ENCODE assay signal across 9 cellular contexts in genomic region chr18:23584019-23584970, GRCh38. TPM values are rescaled to one million over a fixed set of nuclear protein-coding genes. Genes with fewer than 3 reads are reported as not detected.
DNase-seq lines count a peak whose midpoint lies in the region; ATAC-seq lines count a peak whose summit lies in the region.
"Had no signal": no experiment of that assay in that cellular context is flagged by ENCODE, and none has a peak within 500 bp of the region (broad histone marks: within the 10 kb centered on the region; RNA-seq: fewer than 3 reads in every experiment).

No MANE protein-coding gene starts in this region.

- POLR2A ChIA-PET in activated CD4-positive, alpha-beta T cell treated with anti-CD3 and anti-CD28 coated beads for 36 hours (lab: Charles Lee) = interaction anchor here (1.1 kb wide), 1 partner anchor 108 kb away, joined by 3 read pairs; no protein-coding TSS in a partner anchor
- POLR2A ChIA-PET in activated CD4-positive, alpha-beta memory T cell treated with anti-CD3 and anti-CD28 coated beads, Interleukin-2, amount 10 ng/mL, durations not matched to agents 7 days and 5 days (lab: Charles Lee) = interaction anchor here (0.6 to 3.1 kb wide), 8 partner anchors 10 to 294 kb away, joined by 3 to 25 read pairs (median 6); partner anchors contain the start of genes RIOK3 and RMC1

- H3K4me1 Mint-ChIP-seq in activated CD4-positive, alpha-beta T cell treated with anti-CD3 and anti-CD28 coated beads for 36 hours = peaks cover 57% of the 10 kb centered on the region
- H3K4me1 Mint-ChIP-seq in activated CD4-positive, alpha-beta memory T cell treated with anti-CD3 and anti-CD28 coated beads, Interleukin-2, amount 10 ng/mL, durations not matched to agents 7 days and 5 days = peaks cover 61% of the 10 kb centered on the region
- H3K4me1 Mint-ChIP-seq in stimulated activated naive CD8-positive, alpha-beta T cell treated with anti-CD3 and anti-CD28 coated beads, Interleukin-15, amount 100 ng/mL, for 72 hours = peaks cover 50% of the 10 kb centered on the region

- ATAC-seq in activated CD4-positive, alpha-beta T cell treated with anti-CD3 and anti-CD28 coated beads for 36 hours = no peak
- no peak for ATAC-seq in stimulated activated naive CD8-positive, alpha-beta T cell treated with anti-CD3 and anti-CD28 coated beads, Interleukin-15, amount 100 ng/mL, for 72 hours
- ATAC-seq: SK-N-SH treated with all-trans-retinoic acid at 6 μM for 48 hours had no signal

- intact Hi-C loops in activated CD4-positive, alpha-beta T cell treated with anti-CD3 and anti-CD28 coated beads for 36 hours (cut with DNase I, micrococcal nuclease) = loop anchor here in 1 of 2 experiments (10.0 kb wide), 1 partner anchor 1979 kb away; the partner anchor contains the start of gene ESCO1

- no peak for DNase-seq in activated CD4-positive, alpha-beta T cell treated with anti-CD3 and anti-CD28 coated beads for 36 hours
- no peak for DNase-seq in activated CD4-positive, alpha-beta T cell treated with anti-CD3 and anti-CD28 coated beads for 48 hours
- no peak for DNase-seq in activated CD4-positive, alpha-beta memory T cell treated with anti-CD3 and anti-CD28 coated beads, Interleukin-2, amount 10 ng/mL, durations not matched to agents 7 days and 5 days
- DNase-seq in globus pallidus (ENCODE audit: low spot score) (peak; percentile 49), cerebellar cortex (ENCODE audit: low spot score) (no peak), HuH-7 (ENCODE audit: low spot score) (no peak), NCI-H2227 (lab: John Stamatoyannopoulos, UW; ENCODE audit: unreplicated experiment) (no peak)
- DNase-seq in stimulated activated naive CD8-positive, alpha-beta T cell treated with anti-CD3 and anti-CD28 coated beads, Interleukin-15, amount 100 ng/mL, for 72 hours = no peak

- CTCF ChIA-PET in activated CD4-positive, alpha-beta T cell treated with anti-CD3 and anti-CD28 coated beads for 36 hours (lab: Charles Lee) = interaction anchor here (0.6 to 3.0 kb wide), 8 partner anchors 8 to 96 kb away, joined by 3 to 11 read pairs (median 4); no protein-coding TSS in a partner anchor
- CTCF ChIA-PET in activated CD4-positive, alpha-beta memory T cell treated with anti-CD3 and anti-CD28 coated beads, Interleukin-2, amount 10 ng/mL, durations not matched to agents 7 days and 5 days (lab: Charles Lee) = interaction anchor here (1.2 to 8.0 kb wide), 7 partner anchors 9 to 119 kb away, joined by 3 to 64 read pairs (median 4); no protein-coding TSS in a partner anchor

- H3K9me3 Mint-ChIP-seq in activated CD4-positive, alpha-beta T cell treated with anti-CD3 and anti-CD28 coated beads for 36 hours (ENCODE audit: low read depth) = no peaks in the 10 kb centered on the region
- no peaks in the 10 kb centered on the region for H3K9me3 Mint-ChIP-seq in activated CD4-positive, alpha-beta memory T cell treated with anti-CD3 and anti-CD28 coated beads, Interleukin-2, amount 10 ng/mL, durations not matched to agents 7 days and 5 days
- no peaks in the 10 kb centered on the region for H3K9me3 Mint-ChIP-seq in stimulated activated naive CD8-positive, alpha-beta T cell treated with anti-CD3 and anti-CD28 coated beads, Interleukin-15, amount 100 ng/mL, for 72 hours

- no peaks in the 10 kb centered on the region for H3K27me3 Mint-ChIP-seq in activated CD4-positive, alpha-beta T cell treated with anti-CD3 and anti-CD28 coated beads for 36 hours
- peaks cover 1% of the 10 kb centered on the region for H3K27me3 Mint-ChIP-seq in activated CD4-positive, alpha-beta memory T cell treated with anti-CD3 and anti-CD28 coated beads, Interleukin-2, amount 10 ng/mL, durations not matched to agents 7 days and 5 days
- H3K27me3 Mint-ChIP-seq in stimulated activated naive CD8-positive, alpha-beta T cell treated with anti-CD3 and anti-CD28 coated beads, Interleukin-15, amount 100 ng/mL, for 72 hours = no peaks in the 10 kb centered on the region

- no peak overlapping the region for H3K27ac Mint-ChIP-seq in activated CD4-positive, alpha-beta T cell treated with anti-CD3 and anti-CD28 coated beads for 36 hours
- H3K27ac Mint-ChIP-seq in activated CD4-positive, alpha-beta memory T cell treated with anti-CD3 and anti-CD28 coated beads, Interleukin-2, amount 10 ng/mL, durations not matched to agents 7 days and 5 days = no peak overlapping the region
- H3K27ac Mint-ChIP-seq in stimulated activated naive CD8-positive, alpha-beta T cell treated with anti-CD3 and anti-CD28 coated beads, Interleukin-15, amount 100 ng/mL, for 72 hours = peak overlapping the region in 1 of 2 donors; percentile 40

- H3K4me3 Mint-ChIP-seq in activated CD4-positive, alpha-beta T cell treated with anti-CD3 and anti-CD28 coated beads for 36 hours = peak overlapping the region; percentile 28
- H3K4me3 Mint-ChIP-seq in activated CD4-positive, alpha-beta memory T cell treated with anti-CD3 and anti-CD28 coated beads, Interleukin-2, amount 10 ng/mL, durations not matched to agents 7 days and 5 days = peak overlapping the region; percentile 19
- H3K4me3 Mint-ChIP-seq in stimulated activated naive CD8-positive, alpha-beta T cell treated with anti-CD3 and anti-CD28 coated beads, Interleukin-15, amount 100 ng/mL, for 72 hours = peak overlapping the region; percentile 90 to 94

- H3K36me3 Mint-ChIP-seq in activated CD4-positive, alpha-beta T cell treated with anti-CD3 and anti-CD28 coated beads for 36 hours (ENCODE audit: low read depth) = peaks cover 15% of the 10 kb centered on the region
- peaks cover 39% of the 10 kb centered on the region for H3K36me3 Mint-ChIP-seq in activated CD4-positive, alpha-beta memory T cell treated with anti-CD3 and anti-CD28 coated beads, Interleukin-2, amount 10 ng/mL, durations not matched to agents 7 days and 5 days (ENCODE audit: low read depth)

RNA-seq across cellular contexts. Expression of gene NPC1, which starts 2.0 kb away (rescaled TPM):
- 10 to 100 TPM; 21.6 to 29.2 TPM for total RNA-seq in activated CD4-positive, alpha-beta T cell treated with anti-CD3 and anti-CD28 coated beads for 36 hours
- 10 to 100 TPM; 39.8 to 44.8 TPM for total RNA-seq in activated CD4-positive, alpha-beta memory T cell treated with anti-CD3 and anti-CD28 coated beads, Interleukin-2, amount 10 ng/mL, durations not matched to agents 7 days and 5 days

Comparison
In these comparisons a context has a peak if more than half of its experiments do, and no peak if none do; other contexts are left out.
1. H3K4me3 Mint-ChIP-seq: peak in every context shown above with its lines; median percentile 92 in stimulated activated naive CD8-positive, alpha-beta T cell treated with anti-CD3 and anti-CD28 coated beads, Interleukin-15, amount 100 ng/mL, for 72 hours; 28 in activated CD4-positive, alpha-beta T cell treated with anti-CD3 and anti-CD28 coated beads for 36 hours; 19 in activated CD4-positive, alpha-beta memory T cell treated with anti-CD3 and anti-CD28 coated beads, Interleukin-2, amount 10 ng/mL, durations not matched to agents 7 days and 5 days.